Comparison of ENCODE assay signal across 8 cellular contexts in the genomic region with DNA sequence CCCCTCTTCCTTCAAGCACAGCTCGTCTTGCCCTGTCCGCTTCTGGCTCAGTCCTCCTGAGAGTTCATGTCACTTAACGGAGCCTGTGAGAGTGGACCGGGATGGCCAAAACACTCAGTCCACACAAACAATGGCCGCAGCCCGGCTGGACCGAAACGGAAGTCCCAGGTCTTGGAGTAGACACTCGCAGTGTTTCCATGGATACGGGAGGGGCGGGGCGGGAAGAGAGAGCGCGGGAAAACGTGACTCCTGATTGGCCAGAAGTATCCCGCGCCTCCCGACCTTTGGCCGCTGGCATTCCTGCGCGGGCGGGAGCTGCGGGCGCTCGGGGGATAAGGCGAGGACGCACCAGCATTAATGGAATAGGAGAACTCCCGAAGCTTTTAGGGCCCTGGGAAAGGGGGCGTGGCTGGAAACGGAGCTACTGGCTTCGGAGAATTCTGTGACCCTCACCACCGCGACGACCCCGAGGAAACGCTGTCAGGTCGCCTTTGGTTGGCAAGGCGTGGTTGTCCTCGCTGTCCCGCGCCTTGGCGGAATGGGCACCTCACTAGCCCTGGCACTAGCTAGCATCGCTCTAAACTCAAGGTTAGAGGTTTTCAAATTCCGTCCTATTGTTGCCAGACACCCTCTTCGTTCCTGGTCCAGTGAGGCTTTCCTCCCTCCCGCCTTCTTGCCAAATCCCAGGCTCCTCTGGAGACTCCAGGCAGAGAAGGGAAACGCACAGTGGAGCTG. TPM values are rescaled to one million over a fixed set of nuclear protein-coding genes. Genes with fewer than 3 reads are reported as not detected.
A peak's percentile ranks its signal among the peaks of the same experiment; 100 is the strongest.
DNase-seq lines count a peak whose midpoint lies in the region; ATAC-seq and TF ChIP-seq lines count a peak whose summit lies in the region.

A gene with protein sequence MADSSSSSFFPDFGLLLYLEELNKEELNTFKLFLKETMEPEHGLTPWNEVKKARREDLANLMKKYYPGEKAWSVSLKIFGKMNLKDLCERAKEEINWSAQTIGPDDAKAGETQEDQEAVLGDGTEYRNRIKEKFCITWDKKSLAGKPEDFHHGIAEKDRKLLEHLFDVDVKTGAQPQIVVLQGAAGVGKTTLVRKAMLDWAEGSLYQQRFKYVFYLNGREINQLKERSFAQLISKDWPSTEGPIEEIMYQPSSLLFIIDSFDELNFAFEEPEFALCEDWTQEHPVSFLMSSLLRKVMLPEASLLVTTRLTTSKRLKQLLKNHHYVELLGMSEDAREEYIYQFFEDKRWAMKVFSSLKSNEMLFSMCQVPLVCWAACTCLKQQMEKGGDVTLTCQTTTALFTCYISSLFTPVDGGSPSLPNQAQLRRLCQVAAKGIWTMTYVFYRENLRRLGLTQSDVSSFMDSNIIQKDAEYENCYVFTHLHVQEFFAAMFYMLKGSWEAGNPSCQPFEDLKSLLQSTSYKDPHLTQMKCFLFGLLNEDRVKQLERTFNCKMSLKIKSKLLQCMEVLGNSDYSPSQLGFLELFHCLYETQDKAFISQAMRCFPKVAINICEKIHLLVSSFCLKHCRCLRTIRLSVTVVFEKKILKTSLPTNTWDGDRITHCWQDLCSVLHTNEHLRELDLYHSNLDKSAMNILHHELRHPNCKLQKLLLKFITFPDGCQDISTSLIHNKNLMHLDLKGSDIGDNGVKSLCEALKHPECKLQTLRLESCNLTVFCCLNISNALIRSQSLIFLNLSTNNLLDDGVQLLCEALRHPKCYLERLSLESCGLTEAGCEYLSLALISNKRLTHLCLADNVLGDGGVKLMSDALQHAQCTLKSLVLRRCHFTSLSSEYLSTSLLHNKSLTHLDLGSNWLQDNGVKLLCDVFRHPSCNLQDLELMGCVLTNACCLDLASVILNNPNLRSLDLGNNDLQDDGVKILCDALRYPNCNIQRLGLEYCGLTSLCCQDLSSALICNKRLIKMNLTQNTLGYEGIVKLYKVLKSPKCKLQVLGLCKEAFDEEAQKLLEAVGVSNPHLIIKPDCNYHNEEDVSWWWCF (plus strand): TSS at position 297 of the 735 bp plus-strand sequence. CDS start 18,108 bp downstream, outside the sequence.
A gene (minus strand): TSS at position 164 of the 735 bp plus-strand sequence. CDS start 17,511 bp downstream, outside the sequence.

- CTCF ChIA-PET in activated CD8-positive, alpha-beta T cell treated with anti-CD3 and anti-CD28 coated beads for 36 hours (lab: Charles Lee): no interaction called here
- CTCF ChIA-PET in activated CD8-positive, alpha-beta memory T cell treated with anti-CD3 and anti-CD28 coated beads, Interleukin-2, amount 10 ng/mL, durations not matched to agents 7 days and 5 days (lab: Charles Lee): no interaction called here

- intact Hi-C loops in activated CD8-positive, alpha-beta T cell treated with anti-CD3 and anti-CD28 coated beads for 36 hours (cut with micrococcal nuclease): no loop called here

- DNase-seq in AG09319 (ENCODE audit: extremely low read depth, low read depth) (peak; percentile 82), NCI-H146 (lab: John Stamatoyannopoulos, UW) (peak; percentile 92), foreskin fibroblast (peak; percentile 92 to 98), myocyte (ENCODE audit: low read depth) (peak; percentile 94), NCI-H128 (lab: John Stamatoyannopoulos, UW; ENCODE audit: unreplicated experiment) (no peak)
- DNase-seq in activated CD8-positive, alpha-beta T cell treated with anti-CD3 and anti-CD28 coated beads for 36 hours: no peak
- DNase-seq in activated CD8-positive, alpha-beta memory T cell treated with anti-CD3 and anti-CD28 coated beads, Interleukin-2, amount 10 ng/mL, durations not matched to agents 7 days and 5 days: no peak

- H3K27ac Mint-ChIP-seq in activated CD8-positive, alpha-beta T cell treated with anti-CD3 and anti-CD28 coated beads for 36 hours: no peak within 1 kb of the TSS
- no peak within 1 kb of the TSS for H3K27ac Mint-ChIP-seq in activated CD8-positive, alpha-beta memory T cell treated with anti-CD3 and anti-CD28 coated beads, Interleukin-2, amount 10 ng/mL, durations not matched to agents 7 days and 5 days

- peak within 1 kb of the TSS; percentile 91 to 97 for H3K4me3 ChIP-seq in foreskin fibroblast (ENCODE audit: low read depth in 1 of 2, low read length in 2 of 2)

- no peaks in the 10 kb centered on the region for H3K9me3 Mint-ChIP-seq in activated CD8-positive, alpha-beta T cell treated with anti-CD3 and anti-CD28 coated beads for 36 hours
- H3K9me3 Mint-ChIP-seq in activated CD8-positive, alpha-beta memory T cell treated with anti-CD3 and anti-CD28 coated beads, Interleukin-2, amount 10 ng/mL, durations not matched to agents 7 days and 5 days (ENCODE audit: low read depth): no peaks in the 10 kb centered on the region

- peak; percentile 68 for ATAC-seq in GM19395 (IDR thresholded peaks at IDR 0.05; ENCODE audit: unreplicated experiment)
- no peak for ATAC-seq in activated CD8-positive, alpha-beta T cell treated with anti-CD3 and anti-CD28 coated beads for 36 hours
- ATAC-seq in activated CD8-positive, alpha-beta memory T cell treated with anti-CD3 and anti-CD28 coated beads, Interleukin-2, amount 10 ng/mL, durations not matched to agents 7 days and 5 days: no peak

- no peaks in the 10 kb centered on the region for H3K4me1 Mint-ChIP-seq in activated CD8-positive, alpha-beta T cell treated with anti-CD3 and anti-CD28 coated beads for 36 hours (ENCODE audit: low read depth)
- peaks cover 3% of the 10 kb centered on the region for H3K4me1 Mint-ChIP-seq in activated CD8-positive, alpha-beta memory T cell treated with anti-CD3 and anti-CD28 coated beads, Interleukin-2, amount 10 ng/mL, durations not matched to agents 7 days and 5 days

- H3K36me3 Mint-ChIP-seq in activated CD8-positive, alpha-beta T cell treated with anti-CD3 and anti-CD28 coated beads for 36 hours (ENCODE audit: low read depth): no peaks in the 10 kb centered on the region
- H3K36me3 Mint-ChIP-seq in activated CD8-positive, alpha-beta memory T cell treated with anti-CD3 and anti-CD28 coated beads, Interleukin-2, amount 10 ng/mL, durations not matched to agents 7 days and 5 days: no peaks in the 10 kb centered on the region

- H3K4me3 Mint-ChIP-seq in activated CD8-positive, alpha-beta T cell treated with anti-CD3 and anti-CD28 coated beads for 36 hours: peak within 1 kb of the TSS; percentile 7
- H3K4me3 Mint-ChIP-seq in activated CD8-positive, alpha-beta memory T cell treated with anti-CD3 and anti-CD28 coated beads, Interleukin-2, amount 10 ng/mL, durations not matched to agents 7 days and 5 days: no peak within 1 kb of the TSS

- H3K27me3 Mint-ChIP-seq in activated CD8-positive, alpha-beta T cell treated with anti-CD3 and anti-CD28 coated beads for 36 hours: peaks cover 26% of the 10 kb centered on the region
- peaks cover 35% of the 10 kb centered on the region for H3K27me3 Mint-ChIP-seq in activated CD8-positive, alpha-beta memory T cell treated with anti-CD3 and anti-CD28 coated beads, Interleukin-2, amount 10 ng/mL, durations not matched to agents 7 days and 5 days

- no peak for TF ChIP-seq CTCF in AG09319 (IDR thresholded peaks at IDR 0.05; ENCODE audit: low read depth, low read length)
- no peak for TF ChIP-seq CTCF in activated CD8-positive, alpha-beta T cell treated with anti-CD3 and anti-CD28 coated beads for 36 hours (IDR thresholded peaks at IDR 0.05)
- no peak for TF ChIP-seq CTCF in foreskin fibroblast (IDR thresholded peaks at IDR 0.05; ENCODE audit: low read depth, low read length)

- POLR2A ChIA-PET in activated CD8-positive, alpha-beta T cell treated with anti-CD3 and anti-CD28 coated beads for 36 hours (lab: Charles Lee): interaction anchor here (0.6 kb wide), 1 partner anchor 966 kb away, joined by 3 read pairs; a partner anchor contains a TSS

RNA-seq across cellular contexts. Expression of the first gene that starts in this region (rescaled TPM):
- total RNA-seq in activated CD8-positive, alpha-beta T cell treated with anti-CD3 and anti-CD28 coated beads for 36 hours: under 1 TPM; 0.11 to 0.16 TPM
- total RNA-seq in myocyte: not detected in 2 replicates
- polyA plus RNA-seq in myocyte (2012): not detected
- total RNA-seq in activated CD8-positive, alpha-beta memory T cell treated with anti-CD3 and anti-CD28 coated beads, Interleukin-2, amount 10 ng/mL, durations not matched to agents 7 days and 5 days: under 1 TPM in 1 of 2 experiments, not detected in 1; 0.05 TPM

RNA-seq across cellular contexts. Expression of the second gene that starts in this region (rescaled TPM):
- not detected for total RNA-seq in activated CD8-positive, alpha-beta T cell treated with anti-CD3 and anti-CD28 coated beads for 36 hours
- total RNA-seq in myocyte: 1.9 and 2.8 TPM in 2 replicates
- polyA plus RNA-seq in myocyte (2012): 1.3 TPM
- total RNA-seq in activated CD8-positive, alpha-beta memory T cell treated with anti-CD3 and anti-CD28 coated beads, Interleukin-2, amount 10 ng/mL, durations not matched to agents 7 days and 5 days: not detected

Comparison
In these comparisons a context has a peak if more than half of its experiments do, and no peak if none do; other contexts are left out.
1. DNase-seq: peak in AG09319 (single experiment), NCI-H146 (single experiment), foreskin fibroblast (2 of 2) and myocyte (single experiment); none in activated CD8-positive, alpha-beta T cell treated with anti-CD3 and anti-CD28 coated beads for 36 hours (single experiment), activated CD8-positive, alpha-beta memory T cell treated with anti-CD3 and anti-CD28 coated beads, Interleukin-2, amount 10 ng/mL, durations not matched to agents 7 days and 5 days (single experiment) and NCI-H128 (single experiment).